In genomic region chr10:95201736-95202135, GRCh38 we compare ENCODE assay signal across 14 cellular contexts. TPM values are rescaled to one million over a fixed set of nuclear protein-coding genes. Genes with fewer than 3 reads are reported as not detected.
DNase-seq lines count a peak whose midpoint lies in the region; ATAC-seq and TF ChIP-seq lines count a peak whose summit lies in the region.
"Had no signal": no experiment of that assay in that cellular context is flagged by ENCODE, and none has a peak within 500 bp of the region (broad histone marks: within the 10 kb centered on the region; RNA-seq: fewer than 3 reads in every experiment).

No MANE protein-coding gene starts in this region.

- no peaks in the 10 kb centered on the region for H3K79me2 ChIP-seq in Karpas-422 (ENCODE audit: low read length)

- H3K36me3 ChIP-seq in Karpas-422 (ENCODE audit: insufficient read depth, low read length) (no peaks in the 10 kb centered on the region), kidney epithelial cell (ENCODE audit: control insufficient read depth, insufficient read depth, low read length) (no peaks in the 10 kb centered on the region)
- H3K36me3 ChIP-seq: Peyer's patch, WERI-Rb-1 had no signal

- H3K9me3 ChIP-seq in Karpas-422 (ENCODE audit: low read length), result no peaks in the 10 kb centered on the region
- H3K9me3 ChIP-seq: Peyer's patch had no signal

- no peak overlapping the region for H3K9ac ChIP-seq in Karpas-422 (ENCODE audit: low read length)

- TF ChIP-seq CTCF in astrocyte of the cerebellum (IDR thresholded peaks at IDR 0.05; ENCODE audit: low read depth, low read length, missing control alignments), result peak; percentile 37
- peak; percentile 24 for TF ChIP-seq CTCF in kidney epithelial cell (IDR thresholded peaks at IDR 0.05; ENCODE audit: insufficient read depth, low read length, poor library complexity, severe bottlenecking)

- peak; percentile 89 for DNase-seq in ELR (ENCODE audit: low read depth)
- peak; percentile 41 for DNase-seq in Karpas-422
- DNase-seq in astrocyte of the cerebellum (ENCODE audit: low read depth), result no peak
- no peak for DNase-seq in kidney epithelial cell (ENCODE audit: low read depth)
- DNase-seq in activated T-cell treated with anti-CD3 and anti-CD28 coated beads, Interleukin-2, amount 50 U/mL, for 48 hours, result no peak
- no peak for DNase-seq in NCI-H2171 treated with DMSO at 0.1 percent for 48 hours (lab: John Stamatoyannopoulos, UW)
- DNase-seq in NK-92 treated with Interleukin-12 subunit alpha and Interleukin-12 subunit beta, amount 100 ng/mL, for 24 hours (lab: John Stamatoyannopoulos, UW), result no peak
- DNase-seq: DMS79, naive B cell, NCI-H187, Peyer's patch, WERI-Rb-1 had no signal

- H3K9me2 ChIP-seq in Karpas-422 (replicated peaks; ENCODE audit: insufficient read depth, low read length), result no peaks in the 10 kb centered on the region

- no peak for ATAC-seq in HG02885 (IDR thresholded peaks at IDR 0.05; ENCODE audit: poor library complexity, unreplicated experiment)

- H3K4me3 ChIP-seq in Karpas-422 (ENCODE audit: low read length), result no peak overlapping the region
- no peak overlapping the region for H3K4me3 ChIP-seq in astrocyte of the cerebellum (ENCODE audit: low read depth, low read length)
- no peak overlapping the region for H3K4me3 ChIP-seq in kidney epithelial cell (ENCODE audit: low read depth, low read length)
- H3K4me3 ChIP-seq: Peyer's patch had no signal

- no peak overlapping the region for H2AFZ ChIP-seq in Karpas-422 (ENCODE audit: low read length)

- H3K27me3 ChIP-seq in Karpas-422 (ENCODE audit: low read length), result no peaks in the 10 kb centered on the region
- H3K27me3 ChIP-seq in kidney epithelial cell (ENCODE audit: control insufficient read depth, insufficient read depth, low read length), result no peaks in the 10 kb centered on the region
- H3K27me3 ChIP-seq: Peyer's patch had no signal

- H3K27ac ChIP-seq in Karpas-422 (ENCODE audit: low read length), result no peak overlapping the region
- H3K27ac ChIP-seq: Peyer's patch, WERI-Rb-1 had no signal

- in situ Hi-C loops in astrocyte of the cerebellum (cut with HindIII; ENCODE audit: low sequenced_read_pairs), result no loop called here

- H3K4me2 ChIP-seq in Karpas-422 (ENCODE audit: low read depth, low read length, poor library complexity, severe bottlenecking), result no peak overlapping the region

- no peaks in the 10 kb centered on the region for H3K4me1 ChIP-seq in Karpas-422 (ENCODE audit: low read length)
- H3K4me1 ChIP-seq: Peyer's patch had no signal

- H4K20me1 ChIP-seq in Karpas-422 (ENCODE audit: insufficient read depth, low read depth, low read length), result no peaks in the 10 kb centered on the region

RNA-seq across cellular contexts. Expression of gene ACSM6, which starts 7.7 kb away (rescaled TPM):
- not detected in 2 replicates for total RNA-seq in Karpas-422 (2014; rRNA removed; shearing (Covaris generic); ENCODE audit: low replicate concordance)
- total RNA-seq in kidney epithelial cell, result not detected in 2 replicates
- total RNA-seq: activated T-helper 2 cell treated with anti-CD3 and anti-CD28 coated beads, Interferon-gamma antibody, Interleukin-2, Interleukin-4, amounts not matched to agents 10 μg/mL and 5 μg/mL and 100 μg/mL, durations not matched to agents 14 hours and 24 hours and 36 hours; Peyer's patch had no signal

Comparison
In these comparisons a context has a peak if more than half of its experiments do, and no peak if none do; other contexts are left out.
1. DNase-seq: peak in ELR (single experiment) and Karpas-422 (single experiment); none in astrocyte of the cerebellum (single experiment), kidney epithelial cell (single experiment), activated T-cell treated with anti-CD3 and anti-CD28 coated beads, Interleukin-2, amount 50 U/mL, for 48 hours (0 of 2), NCI-H2171 treated with DMSO at 0.1 percent for 48 hours (single experiment) and NK-92 treated with Interleukin-12 subunit alpha and Interleukin-12 subunit beta, amount 100 ng/mL, for 24 hours (single experiment).